8 cellular contexts compared by ENCODE assay signal in genomic region chr14:55051165-55051425, GRCh38. TPM values are rescaled to one million over a fixed set of nuclear protein-coding genes. Genes with fewer than 3 reads are reported as not detected.
DNase-seq lines count a peak whose midpoint lies in the region; ATAC-seq, FAIRE-seq and TF ChIP-seq lines count a peak whose summit lies in the region.

No MANE protein-coding gene starts in this region.

- POLR2A ChIA-PET in BJ (lab: Charles Lee): interaction anchor here (0.9 to 1.0 kb wide), 2 partner anchors 21 to 22 kb away, joined by 3 read pairs; no protein-coding TSS in a partner anchor

- H3K36me3 ChIP-seq in BJ (ENCODE audit: control insufficient read depth, insufficient read depth, low read length) (no peaks in the 10 kb centered on the region), SJSA1 (peaks cover 37% of the 10 kb centered on the region)

- peak overlapping the region; percentile 91 for H3K4me3 Mint-ChIP-seq in stimulated activated memory B cell treated with anti-CD40 and anti-IgM and Interleukin-4, amounts not matched to agents 10 μg/mL and 1 μg/mL and 100 μg/mL, for 72 hours

- H3K4me3 ChIP-seq in BJ (ENCODE audit: low read depth, low read length) (peak overlapping the region; percentile 95), SJSA1 (peak overlapping the region; percentile 97), foreskin fibroblast (ENCODE audit: low read depth in 1 of 2, low read length in 2 of 2) (peak overlapping the region; percentile 78 to 99)

- FAIRE-seq in GM19239 (lab: Jason Lieb, UNC): no peak

- H3K9me3 ChIP-seq in SJSA1 (replicated peaks): no peaks in the 10 kb centered on the region

- DNase-seq in BJ (ENCODE audit: low read depth): no peak
- DNase-seq in SJSA1 (ENCODE audit: low read depth in 1 of 2, low spot score in 2 of 2): no peak
- DNase-seq in foreskin fibroblast: no peak
- DNase-seq in NCI-H2171 (lab: John Stamatoyannopoulos, UW): no peak
- DNase-seq in iPS-NIHi7 (ENCODE audit: extremely low spot score): no peak
- no peak for DNase-seq in GM19239 (ENCODE audit: insufficient read length, low spot score)

- H3K27ac ChIP-seq in SJSA1: peak overlapping the region; percentile 99

- peaks cover 17% of the 10 kb centered on the region for H3K4me1 ChIP-seq in SJSA1 (replicated peaks)

- no peaks in the 10 kb centered on the region for H3K9me3 Mint-ChIP-seq in stimulated activated memory B cell treated with anti-CD40 and anti-IgM and Interleukin-4, amounts not matched to agents 10 μg/mL and 1 μg/mL and 100 μg/mL, for 72 hours

- ATAC-seq in GM21528 (IDR thresholded peaks at IDR 0.05; ENCODE audit: low FRiP score, unreplicated experiment): peak; percentile 25
- peak; percentile 44 for ATAC-seq in stimulated activated memory B cell treated with anti-CD40 and anti-IgM and Interleukin-4, amounts not matched to agents 10 μg/mL and 1 μg/mL and 100 μg/mL, for 72 hours

- peaks cover 28% of the 10 kb centered on the region for H3K4me1 Mint-ChIP-seq in stimulated activated memory B cell treated with anti-CD40 and anti-IgM and Interleukin-4, amounts not matched to agents 10 μg/mL and 1 μg/mL and 100 μg/mL, for 72 hours

- TF ChIP-seq CTCF in BJ (IDR thresholded peaks at IDR 0.05; ENCODE audit: insufficient read depth, low read depth, low read length): no peak
- TF ChIP-seq CTCF in foreskin fibroblast (IDR thresholded peaks at IDR 0.05; ENCODE audit: low read depth, low read length): no peak

- no peaks in the 10 kb centered on the region for H3K27me3 Mint-ChIP-seq in stimulated activated memory B cell treated with anti-CD40 and anti-IgM and Interleukin-4, amounts not matched to agents 10 μg/mL and 1 μg/mL and 100 μg/mL, for 72 hours

- CTCF ChIA-PET in BJ (lab: Yijun Ruan, JAX): interaction anchor here (0.6 to 2.2 kb wide), 24 partner anchors 9 to 373 kb away, joined by 3 to 22 read pairs (median 5); partner anchors contain the start of genes LGALS3, SOCS4 and WDHD1

- peak overlapping the region; percentile 92 for H3K27ac Mint-ChIP-seq in stimulated activated memory B cell treated with anti-CD40 and anti-IgM and Interleukin-4, amounts not matched to agents 10 μg/mL and 1 μg/mL and 100 μg/mL, for 72 hours

- H3K27me3 ChIP-seq in BJ (ENCODE audit: control insufficient read depth, insufficient read depth, low read length) (no peaks in the 10 kb centered on the region), SJSA1 (replicated peaks) (no peaks in the 10 kb centered on the region)

- peaks cover 17% of the 10 kb centered on the region for H3K36me3 Mint-ChIP-seq in stimulated activated memory B cell treated with anti-CD40 and anti-IgM and Interleukin-4, amounts not matched to agents 10 μg/mL and 1 μg/mL and 100 μg/mL, for 72 hours

RNA-seq across cellular contexts. Expression of gene MAPK1IP1L, which starts 0.4 kb away (rescaled TPM):
- 56.4 and 90.0 TPM in 2 replicates for polyA plus RNA-seq in BJ (2011; rRNA removed)
- polyA minus RNA-seq in BJ (2011; rRNA and poly(A)+ RNA removed): 186 and 315 TPM in 2 replicates
- 20.4 and 74.8 TPM in 2 replicates for total RNA-seq in SJSA1 (2014; rRNA removed; shearing (Covaris generic))

RNA-seq across cellular contexts. Expression of gene SOCS4, which starts 24.1 kb away (rescaled TPM):
- polyA plus RNA-seq in BJ (2011; rRNA removed): 3.0 and 6.2 TPM in 2 replicates
- polyA minus RNA-seq in BJ (2011; rRNA and poly(A)+ RNA removed): 17.8 and 20.8 TPM in 2 replicates
- total RNA-seq in SJSA1 (2014; rRNA removed; shearing (Covaris generic)): 25.0 and 32.6 TPM in 2 replicates

RNA-seq across cellular contexts. Expression of gene WDHD1, which starts 24.2 kb away (rescaled TPM):
- 2.6 and 5.4 TPM in 2 replicates for polyA plus RNA-seq in BJ (2011; rRNA removed)
- polyA minus RNA-seq in BJ (2011; rRNA and poly(A)+ RNA removed): 4.1 and 4.3 TPM in 2 replicates
- total RNA-seq in SJSA1 (2014; rRNA removed; shearing (Covaris generic)): 21.2 and 23.7 TPM in 2 replicates
